13 cellular contexts compared by ENCODE assay signal in genomic region chr7:95550546-95550945, GRCh38. TPM values are rescaled to one million over a fixed set of nuclear protein-coding genes. Genes with fewer than 3 reads are reported as not detected.
DNase-seq lines count a peak whose midpoint lies in the region; ATAC-seq, FAIRE-seq and TF ChIP-seq lines count a peak whose summit lies in the region.
"Had no signal": no experiment of that assay in that cellular context is flagged by ENCODE, and none has a peak within 500 bp of the region (broad histone marks: within the 10 kb centered on the region; RNA-seq: fewer than 3 reads in every experiment).

No MANE protein-coding gene starts in this region.

- H2AFZ ChIP-seq in trophoblast cell (ENCODE audit: insufficient read depth, low read length, poor library complexity): no peak overlapping the region

- H3K23ac ChIP-seq in trophoblast cell (ENCODE audit: low read length): no peak overlapping the region

- H3K27me3 ChIP-seq in breast epithelium (no peaks in the 10 kb centered on the region), trophoblast cell (ENCODE audit: insufficient read depth, low read length) (no peaks in the 10 kb centered on the region)

- peak overlapping the region in 1 of 2 donors; percentile 3 for H3K9ac ChIP-seq in kidney (ENCODE audit: low read length in 2 of 2)
- no peak overlapping the region for H3K9ac ChIP-seq in trophoblast cell (ENCODE audit: low read length)

- H3K4ac ChIP-seq in trophoblast cell (ENCODE audit: low read depth, low read length): no peak overlapping the region

- no peak overlapping the region for H4K91ac ChIP-seq in trophoblast cell (ENCODE audit: low read depth, low read length)

- H3K4me1 Mint-ChIP-seq in natural killer cell treated with Interleukin-12 subunit alpha and Interleukin-12 subunit beta and Interleukin-15 and Interleukin-18, amount 100 ng/mL, for 72 hours (ENCODE audit: low read depth in 2 of 2): peaks cover under 1 to 2% of the 10 kb centered on the region in 2 donors
- H3K4me1 Mint-ChIP-seq: activated T-helper 17 cell treated with anti-CD3 and anti-CD28 coated beads, Interleukin-2, amount 50 U/mL, for 72 hours had no signal

- H4K8ac ChIP-seq in trophoblast cell (ENCODE audit: low read depth, low read length): no peak overlapping the region

- H3K14ac ChIP-seq in trophoblast cell (ENCODE audit: low read length): no peak overlapping the region

- no peak overlapping the region for H2BK12ac ChIP-seq in trophoblast cell (ENCODE audit: low read length)

- H3K27ac Mint-ChIP-seq in natural killer cell treated with Interleukin-12 subunit alpha and Interleukin-12 subunit beta and Interleukin-15 and Interleukin-18, amount 100 ng/mL, for 72 hours: no peak overlapping the region
- H3K27ac Mint-ChIP-seq: activated T-helper 17 cell treated with anti-CD3 and anti-CD28 coated beads, Interleukin-2, amount 50 U/mL, for 72 hours had no signal

- no peak for ATAC-seq in GM21723 (IDR thresholded peaks at IDR 0.05; ENCODE audit: unreplicated experiment)
- ATAC-seq in natural killer cell treated with Interleukin-12 subunit alpha and Interleukin-12 subunit beta and Interleukin-15 and Interleukin-18, amount 100 ng/mL, for 72 hours: no peak
- ATAC-seq: activated T-helper 17 cell treated with anti-CD3 and anti-CD28 coated beads, Interleukin-2, amount 50 U/mL, for 72 hours had no signal

- no peak for TF ChIP-seq POLR2A in breast epithelium (IDR thresholded peaks at IDR 0.05)

- no peaks in the 10 kb centered on the region for H3K79me2 ChIP-seq in trophoblast cell (ENCODE audit: control insufficient read depth, insufficient read depth, low read length, poor library complexity)

- H3K9me3 ChIP-seq in breast epithelium (no peaks in the 10 kb centered on the region), kidney (ENCODE audit: control insufficient read depth in 1 of 2, low read length in 2 of 2) (no peaks in the 10 kb centered on the region), trophoblast cell (ENCODE audit: insufficient read depth, low read depth, low read length) (no peaks in the 10 kb centered on the region)

- no peaks in the 10 kb centered on the region for H3K36me3 Mint-ChIP-seq in natural killer cell treated with Interleukin-12 subunit alpha and Interleukin-12 subunit beta and Interleukin-15 and Interleukin-18, amount 100 ng/mL, for 72 hours

- no peak overlapping the region for H3K18ac ChIP-seq in trophoblast cell (ENCODE audit: low read length)

- intact Hi-C loops in breast epithelium (cut with DNase I; ENCODE audit: low total_unique reads) (loop anchor here (5.0 kb wide), 1 partner anchor 47 kb away; the partner anchor contains the start of gene PDK4), kidney (cut with DNase I) (no loop called here)

- H3K4me2 ChIP-seq in trophoblast cell (ENCODE audit: low read length): no peak overlapping the region

- H3K4me1 ChIP-seq in breast epithelium (peaks cover 16 to 18% of the 10 kb centered on the region in 2 donors), kidney (ENCODE audit: control insufficient read depth in 1 of 2, insufficient read depth in 1 of 2, low read depth in 1 of 2, low read length in 2 of 2) (peaks cover 24 to 35% of the 10 kb centered on the region in 2 donors), trophoblast cell (ENCODE audit: control insufficient read depth in 1 of 2, insufficient read depth in 2 of 2, low read length in 2 of 2) (peaks cover 0 to 3% of the 10 kb centered on the region in 2 experiments)

- no peak overlapping the region for H4K12ac ChIP-seq in trophoblast cell (ENCODE audit: low read depth, low read length)

- no peak for FAIRE-seq in kidney (lab: Jason Lieb, UNC)
- FAIRE-seq: HTR-8/SVneo had no signal

- H3K4me3 ChIP-seq in breast epithelium: peak overlapping the region in 2 of 3 donors; percentile 26 to 54
- peak overlapping the region; percentile 3 to 27 for H3K4me3 ChIP-seq in kidney (ENCODE audit: low read length in 2 of 2)
- no peak overlapping the region for H3K4me3 ChIP-seq in skin epidermis
- H3K4me3 ChIP-seq in trophoblast cell (ENCODE audit: low read depth, low read length): no peak overlapping the region

- H3K27ac ChIP-seq in C4-2B: peak overlapping the region; percentile 97
- peak overlapping the region; percentile 97 to 98 for H3K27ac ChIP-seq in breast epithelium
- peak overlapping the region; percentile 87 to 90 for H3K27ac ChIP-seq in kidney (ENCODE audit: low read depth in 2 of 2, low read length in 2 of 2)
- H3K27ac ChIP-seq in skin epidermis: peak overlapping the region in 13 of 21 experiments; percentile 0 to 82 (median 70)
- no peak overlapping the region for H3K27ac ChIP-seq in trophoblast cell (ENCODE audit: low read depth, low read length)

- H2AK5ac ChIP-seq in trophoblast cell (ENCODE audit: low read length): no peak overlapping the region

- no CpG with 5 or more reads among the region's 4 CpGs for WGBS in trophoblast cell (ENCODE audit: extremely low coverage, insufficient coverage, insufficient read length)

- DNase-seq in breast epithelium (ENCODE audit: low spot score in 2 of 2): no peak
- DNase-seq in kidney: no peak
- DNase-seq in trophoblast cell: no peak
- DNase-seq in natural killer cell treated with Interleukin-12 subunit alpha and Interleukin-12 subunit beta and Interleukin-15 and Interleukin-18, amount 100 ng/mL, for 72 hours (ENCODE audit: low spot score): no peak
- DNase-seq in RKO (ENCODE audit: low spot score): no peak
- DNase-seq: activated CD4-positive, alpha-beta T cell treated with anti-CD3 and anti-CD28 coated beads for 4 hours; NCI-H524 treated with DMSO at 0.1 percent for 48 hours; stimulated activated CD4-positive, alpha-beta T cell treated with anti-CD3 and anti-CD28 coated beads, Interleukin-12 subunit alpha, Interleukin-12 subunit beta, amount 100 ng/mL, for 4 hours had no signal

- H2BK120ac ChIP-seq in trophoblast cell (ENCODE audit: insufficient read depth, low read length, poor library complexity): no peak overlapping the region

- H3K4me3 Mint-ChIP-seq in natural killer cell treated with Interleukin-12 subunit alpha and Interleukin-12 subunit beta and Interleukin-15 and Interleukin-18, amount 100 ng/mL, for 72 hours: no peak overlapping the region
- H3K4me3 Mint-ChIP-seq: activated T-helper 17 cell treated with anti-CD3 and anti-CD28 coated beads, Interleukin-2, amount 50 U/mL, for 72 hours had no signal

- H3K36me3 ChIP-seq in breast epithelium: no peaks in the 10 kb centered on the region
- no peaks in the 10 kb centered on the region for H3K36me3 ChIP-seq in kidney (ENCODE audit: control insufficient read depth in 1 of 2, insufficient read depth in 2 of 2, low read length in 2 of 2)
- no peaks in the 10 kb centered on the region for H3K36me3 ChIP-seq in trophoblast cell (ENCODE audit: control insufficient read depth in 1 of 2, insufficient read depth in 2 of 2, low read length in 2 of 2)

- TF ChIP-seq CTCF in C4-2B (conservative IDR thresholded peaks at IDR 0.05) (no peak), breast epithelium (IDR thresholded peaks at IDR 0.05) (no peak), kidney (IDR thresholded peaks at IDR 0.05; ENCODE audit: borderline replicate concordance, extremely low read depth, insufficient read depth) (no peak)

- peaks cover 3 to 10% of the 10 kb centered on the region in 2 donors for H3K27me3 Mint-ChIP-seq in natural killer cell treated with Interleukin-12 subunit alpha and Interleukin-12 subunit beta and Interleukin-15 and Interleukin-18, amount 100 ng/mL, for 72 hours

- no peak overlapping the region for H2BK5ac ChIP-seq in trophoblast cell (ENCODE audit: low read depth, low read length, poor library complexity)

- H3K79me1 ChIP-seq in trophoblast cell (ENCODE audit: low read length): no peaks in the 10 kb centered on the region

- no peaks in the 10 kb centered on the region for H3K9me3 Mint-ChIP-seq in natural killer cell treated with Interleukin-12 subunit alpha and Interleukin-12 subunit beta and Interleukin-15 and Interleukin-18, amount 100 ng/mL, for 72 hours

RNA-seq across cellular contexts. Expression of gene PDK4, which starts 45.8 kb away (rescaled TPM):
- total RNA-seq in breast epithelium (100 to 1,000 TPM; 507 to 797 (median 729) TPM), kidney (45.0 TPM)
- 106 TPM for polyA plus RNA-seq in kidney (ENCODE audit: insufficient read depth, low read depth, low replicate concordance)
- 0.08 and 0.10 TPM in 2 replicates for polyA plus RNA-seq in trophoblast cell (2013)
- total RNA-seq in natural killer cell treated with Interleukin-12 subunit alpha and Interleukin-12 subunit beta and Interleukin-15 and Interleukin-18, amount 100 ng/mL, for 72 hours: under 1 TPM in 1 of 2 donors, not detected in 1; 0.33 TPM
- total RNA-seq: activated T-helper 17 cell treated with anti-CD3 and anti-CD28 coated beads, Interleukin-2, amount 50 U/mL, for 72 hours had no signal

Comparison
In these comparisons a context has a peak if more than half of its experiments do, and no peak if none do; other contexts are left out.
1. H3K4me3 ChIP-seq: peak in breast epithelium (2 of 3) and kidney (2 of 2); none in skin epidermis (0 of 7) and trophoblast cell (single experiment).
2. RNA of gene PDK4, which starts 45.8 kb away (total RNA-seq): 507 to 797 TPM in breast epithelium and 45.0 TPM in kidney (single experiment); 0.33 TPM in natural killer cell treated with Interleukin-12 subunit alpha and Interleukin-12 subunit beta and Interleukin-15 and Interleukin-18, amount 100 ng/mL, for 72 hours; every median in the first group is over 10 times any median in the second.